In genomic region chr1:66250075-66250474, GRCh38 we compare ENCODE assay signal across 23 cellular contexts.
DNase-seq lines count a peak whose midpoint lies in the region; ATAC-seq lines count a peak whose summit lies in the region.
"Had no signal": no experiment of that assay in that cellular context is flagged by ENCODE, and none has a peak within 500 bp of the region (broad histone marks: within the 10 kb centered on the region; RNA-seq: fewer than 3 reads in every experiment).

No MANE protein-coding gene starts in this region.

- H3K4me2 ChIP-seq in Karpas-422 (ENCODE audit: low read depth, low read length, poor library complexity, severe bottlenecking), result peak overlapping the region; percentile 56
- H3K4me2 ChIP-seq: BLaER1 had no signal

- no peak overlapping the region for H3K9ac ChIP-seq in Karpas-422 (ENCODE audit: low read length)
- H3K9ac ChIP-seq: BLaER1 had no signal

- intact Hi-C loops in activated CD4-positive, alpha-beta T cell treated with anti-CD3 and anti-CD28 coated beads for 36 hours (cut with DNase I, micrococcal nuclease), result loop anchor here in 1 of 2 experiments (5.0 kb wide), 2 partner anchors 252 to 477 kb away; no protein-coding TSS in a partner anchor

- no peaks in the 10 kb centered on the region for H4K20me1 ChIP-seq in Karpas-422 (ENCODE audit: insufficient read depth, low read depth, low read length)
- H4K20me1 ChIP-seq: BLaER1 had no signal

- H3K9me2 ChIP-seq in Karpas-422 (replicated peaks; ENCODE audit: insufficient read depth, low read length), result no peaks in the 10 kb centered on the region

- CTCF ChIA-PET in activated CD4-positive, alpha-beta T cell treated with anti-CD3 and anti-CD28 coated beads for 36 hours (lab: Charles Lee), result interaction anchor here (1.2 to 21.5 kb wide), 5 partner anchors 10 to 195 kb away, joined by 3 to 359 read pairs (median 3); no protein-coding TSS in a partner anchor

- H3K27me3 Mint-ChIP-seq in activated T-cell treated with anti-CD3 and anti-CD28 coated beads, Interleukin-2, amount 50 U/mL, for 72 hours (ENCODE audit: low read depth), result peaks cover 6% of the 10 kb centered on the region
- no peaks in the 10 kb centered on the region for H3K27me3 Mint-ChIP-seq in central memory CD8-positive, alpha-beta T cell
- H3K27me3 Mint-ChIP-seq in activated CD4-positive, alpha-beta T cell treated with anti-CD3 and anti-CD28 coated beads for 36 hours, result no peaks in the 10 kb centered on the region

- H3K27ac ChIP-seq in Karpas-422 (ENCODE audit: low read length), result no peak overlapping the region
- H3K27ac ChIP-seq: 22Rv1, BLaER1 had no signal

- H3K9me3 Mint-ChIP-seq in activated T-cell treated with anti-CD3 and anti-CD28 coated beads, Interleukin-2, amount 50 U/mL, for 72 hours, result no peaks in the 10 kb centered on the region
- H3K9me3 Mint-ChIP-seq in central memory CD8-positive, alpha-beta T cell, result no peaks in the 10 kb centered on the region
- H3K9me3 Mint-ChIP-seq in stimulated activated effector memory CD8-positive, alpha-beta T cell treated with anti-CD3 and anti-CD28 coated beads, Interleukin-12 subunit alpha, Interleukin-12 subunit beta, amount 100 ng/mL, for 72 hours, result no peaks in the 10 kb centered on the region
- H3K9me3 Mint-ChIP-seq in activated CD4-positive, alpha-beta T cell treated with anti-CD3 and anti-CD28 coated beads for 36 hours (ENCODE audit: low read depth), result no peaks in the 10 kb centered on the region
- H3K9me3 Mint-ChIP-seq: CD8-positive, alpha-beta T cell had no signal

- no peak overlapping the region for H2AFZ ChIP-seq in Karpas-422 (ENCODE audit: low read length)

- peaks cover 37% of the 10 kb centered on the region for H3K4me1 Mint-ChIP-seq in activated T-cell treated with anti-CD3 and anti-CD28 coated beads, Interleukin-2, amount 50 U/mL, for 72 hours (ENCODE audit: low read depth)
- H3K4me1 Mint-ChIP-seq in central memory CD8-positive, alpha-beta T cell, result peaks cover 51% of the 10 kb centered on the region
- H3K4me1 Mint-ChIP-seq in stimulated activated effector memory CD8-positive, alpha-beta T cell treated with anti-CD3 and anti-CD28 coated beads, Interleukin-12 subunit alpha, Interleukin-12 subunit beta, amount 100 ng/mL, for 72 hours, result peaks cover 66% of the 10 kb centered on the region
- peaks cover 20% of the 10 kb centered on the region for H3K4me1 Mint-ChIP-seq in activated CD4-positive, alpha-beta T cell treated with anti-CD3 and anti-CD28 coated beads for 36 hours

- H3K36me3 ChIP-seq in Karpas-422 (ENCODE audit: insufficient read depth, low read length), result no peaks in the 10 kb centered on the region
- H3K36me3 ChIP-seq: BLaER1 had no signal

- POLR2A ChIA-PET in activated CD4-positive, alpha-beta T cell treated with anti-CD3 and anti-CD28 coated beads for 36 hours (lab: Charles Lee), result interaction anchor here (1.0 kb wide), 1 partner anchor 86 kb away, joined by 3 read pairs; no protein-coding TSS in a partner anchor

- no peaks in the 10 kb centered on the region for H3K36me3 Mint-ChIP-seq in activated T-cell treated with anti-CD3 and anti-CD28 coated beads, Interleukin-2, amount 50 U/mL, for 72 hours (ENCODE audit: insufficient read depth in 2 of 2)
- H3K36me3 Mint-ChIP-seq in central memory CD8-positive, alpha-beta T cell (ENCODE audit: insufficient read depth), result peaks cover 8% of the 10 kb centered on the region
- peaks cover 4% of the 10 kb centered on the region for H3K36me3 Mint-ChIP-seq in stimulated activated effector memory CD8-positive, alpha-beta T cell treated with anti-CD3 and anti-CD28 coated beads, Interleukin-12 subunit alpha, Interleukin-12 subunit beta, amount 100 ng/mL, for 72 hours
- no peaks in the 10 kb centered on the region for H3K36me3 Mint-ChIP-seq in activated CD4-positive, alpha-beta T cell treated with anti-CD3 and anti-CD28 coated beads for 36 hours (ENCODE audit: low read depth)
- H3K36me3 Mint-ChIP-seq: CD8-positive, alpha-beta T cell had no signal

- H3K27me3 ChIP-seq in Karpas-422 (ENCODE audit: low read length), result no peaks in the 10 kb centered on the region
- H3K27me3 ChIP-seq: BLaER1 had no signal

- H3K79me2 ChIP-seq in Karpas-422 (ENCODE audit: low read length), result no peaks in the 10 kb centered on the region

- H3K4me1 ChIP-seq in Karpas-422 (ENCODE audit: low read length), result peaks cover 66% of the 10 kb centered on the region

- no peak overlapping the region for H3K4me3 ChIP-seq in Karpas-422 (ENCODE audit: low read length)
- H3K4me3 ChIP-seq: BLaER1 had no signal

- DNase-seq in activated T-cell treated with anti-CD3 and anti-CD28 coated beads, Interleukin-2, amount 50 U/mL, for 72 hours, result no peak
- no peak for DNase-seq in activated T-cell treated with anti-CD3 and anti-CD28 coated beads, Interleukin-2, amount 50 U/mL, for 1 hour
- DNase-seq in Karpas-422 (peak; percentile 44), NCI-H2081 (lab: John Stamatoyannopoulos, UW) (no peak)
- DNase-seq in central memory CD8-positive, alpha-beta T cell (ENCODE audit: low spot score in 2 of 2), result no peak
- no peak for DNase-seq in stimulated activated effector memory CD8-positive, alpha-beta T cell treated with anti-CD3 and anti-CD28 coated beads, Interleukin-12 subunit alpha, Interleukin-12 subunit beta, amount 100 ng/mL, for 72 hours (ENCODE audit: low spot score in 2 of 2)
- DNase-seq in activated CD4-positive, alpha-beta T cell treated with anti-CD3 and anti-CD28 coated beads for 36 hours, result no peak
- DNase-seq: CD8-positive, alpha-beta T cell; DMS 273 treated with DMSO at 0.1 percent for 48 hours; DMS79 treated with DMSO at 0.1 percent for 48 hours; GF-D8; GOT3; NCI-H1105; NCI-H1436 treated with DMSO at 0.1 percent for 48 hours; NCI-H187 treated with DMSO at 0.1 percent for 48 hours; NCI-H446; NCI-H82; NK-92 treated with Interleukin-12 subunit alpha and Interleukin-12 subunit beta, amount 100 ng/mL, for 24 hours; PC-3 had no signal

- ATAC-seq in activated T-cell treated with anti-CD3 and anti-CD28 coated beads, Interleukin-2, amount 50 U/mL, for 72 hours (replicated peaks in 1 of 2), result no peak
- no peak for ATAC-seq in central memory CD8-positive, alpha-beta T cell (replicated peaks; ENCODE audit: extremely low read depth, poor library complexity, severe bottlenecking)
- no peak for ATAC-seq in stimulated activated effector memory CD8-positive, alpha-beta T cell treated with anti-CD3 and anti-CD28 coated beads, Interleukin-12 subunit alpha, Interleukin-12 subunit beta, amount 100 ng/mL, for 72 hours
- no peak for ATAC-seq in GM18517 (IDR thresholded peaks at IDR 0.05; ENCODE audit: unreplicated experiment)
- ATAC-seq in activated CD4-positive, alpha-beta T cell treated with anti-CD3 and anti-CD28 coated beads for 36 hours, result no peak
- ATAC-seq: CD8-positive, alpha-beta T cell; PC-3; SK-N-SH treated with all-trans-retinoic acid at 6 μM for 48 hours had no signal

- H3K27ac Mint-ChIP-seq in activated T-cell treated with anti-CD3 and anti-CD28 coated beads, Interleukin-2, amount 50 U/mL, for 72 hours, result peak overlapping the region; percentile 70
- peak overlapping the region; percentile 82 for H3K27ac Mint-ChIP-seq in central memory CD8-positive, alpha-beta T cell (ENCODE audit: low read depth)
- H3K27ac Mint-ChIP-seq in stimulated activated effector memory CD8-positive, alpha-beta T cell treated with anti-CD3 and anti-CD28 coated beads, Interleukin-12 subunit alpha, Interleukin-12 subunit beta, amount 100 ng/mL, for 72 hours, result no peak overlapping the region
- no peak overlapping the region for H3K27ac Mint-ChIP-seq in activated CD4-positive, alpha-beta T cell treated with anti-CD3 and anti-CD28 coated beads for 36 hours
- H3K27ac Mint-ChIP-seq: CD8-positive, alpha-beta T cell had no signal

- peak overlapping the region in 1 of 2 donors; percentile 38 for H3K4me3 Mint-ChIP-seq in activated T-cell treated with anti-CD3 and anti-CD28 coated beads, Interleukin-2, amount 50 U/mL, for 72 hours
- peak overlapping the region; percentile 10 for H3K4me3 Mint-ChIP-seq in central memory CD8-positive, alpha-beta T cell
- peak overlapping the region; percentile 23 for H3K4me3 Mint-ChIP-seq in stimulated activated effector memory CD8-positive, alpha-beta T cell treated with anti-CD3 and anti-CD28 coated beads, Interleukin-12 subunit alpha, Interleukin-12 subunit beta, amount 100 ng/mL, for 72 hours
- no peak overlapping the region for H3K4me3 Mint-ChIP-seq in activated CD4-positive, alpha-beta T cell treated with anti-CD3 and anti-CD28 coated beads for 36 hours
- H3K4me3 Mint-ChIP-seq: CD8-positive, alpha-beta T cell had no signal

- H3K9me3 ChIP-seq in Karpas-422 (ENCODE audit: low read length), result no peaks in the 10 kb centered on the region
- H3K9me3 ChIP-seq: BLaER1 had no signal

Comparison
In these comparisons a context has a peak if more than half of its experiments do, and no peak if none do; other contexts are left out.
1. H3K27ac Mint-ChIP-seq: peak in activated T-cell treated with anti-CD3 and anti-CD28 coated beads, Interleukin-2, amount 50 U/mL, for 72 hours (single experiment) and central memory CD8-positive, alpha-beta T cell (single experiment); none in stimulated activated effector memory CD8-positive, alpha-beta T cell treated with anti-CD3 and anti-CD28 coated beads, Interleukin-12 subunit alpha, Interleukin-12 subunit beta, amount 100 ng/mL, for 72 hours (single experiment) and activated CD4-positive, alpha-beta T cell treated with anti-CD3 and anti-CD28 coated beads for 36 hours (single experiment).